ENCODE assay signal across 1 cellular context in genomic region chr10:101588879-101589278, GRCh38.
TF ChIP-seq lines count a peak whose summit lies in the region.

No MANE protein-coding gene starts in this region.

TF ChIP-seq in H1, 55 proteins besides CTCF, POLR2A, EP300 and RAD21:
- peak; percentile 72; the same call in 1 of the 2 replicates for TF ChIP-seq RFX5 (IDR thresholded peaks at IDR 0.05; ENCODE audit: borderline replicate concordance, low read depth, low read length)
- no peak for TF ChIP-seq BCL11A (IDR thresholded peaks at IDR 0.05; ENCODE audit: low read depth in 2 of 2, low read length in 2 of 2)
- TF ChIP-seq EZH2 (IDR thresholded peaks at IDR 0.05; ENCODE audit: low read depth, low read length, severe bottlenecking): no peak
